28 cellular contexts compared by ENCODE assay signal in the genomic region with DNA sequence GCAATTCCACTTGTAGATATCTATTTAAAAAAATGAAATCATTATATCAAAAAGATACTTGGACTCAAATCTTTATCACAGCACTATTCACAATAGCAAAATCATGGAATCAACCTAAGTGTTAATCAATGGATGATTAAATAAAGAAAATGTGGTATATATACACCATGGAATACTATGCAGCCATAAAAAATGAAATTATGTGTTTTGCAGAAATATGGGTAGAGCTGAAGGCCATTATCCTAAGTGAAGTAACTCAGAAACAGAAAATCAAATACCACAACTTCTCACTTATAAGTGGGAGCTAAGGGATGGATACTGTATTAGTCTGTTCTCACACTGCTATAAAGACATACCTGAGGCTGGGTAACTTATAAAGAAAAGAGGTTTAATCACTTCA.
"Had no signal": no experiment of that assay in that cellular context is flagged by ENCODE, and none has a peak within 500 bp of the region (broad histone marks: within the 10 kb centered on the region; RNA-seq: fewer than 3 reads in every experiment).

No MANE protein-coding gene starts in this region.

- H3K9me3 ChIP-seq: colonic mucosa, esophagus muscularis mucosa, esophagus squamous epithelium, gastrocnemius medialis, gastroesophageal sphincter, heart left ventricle had no signal

- ATAC-seq: effector memory CD8-positive, alpha-beta T cell; esophagus mucosa; foreskin keratinocyte; gastrocnemius medialis; gastroesophageal sphincter; heart left ventricle; heart right ventricle had no signal

- H3K4me1 ChIP-seq: foreskin keratinocyte had no signal

- DNase-seq: colonic mucosa; cortex of kidney; dermis blood vessel endothelial cell; dorsolateral prefrontal cortex; effector CD4-positive, alpha-beta T cell; effector CD8-positive, alpha-beta T cell; effector memory CD4-positive, alpha-beta T cell; effector memory CD8-positive, alpha-beta T cell; endodermal cell; erythroblast; esophagus squamous epithelium; foreskin fibroblast; foreskin keratinocyte; foreskin melanocyte; gastrocnemius medialis; glutamatergic neuron; head of caudate nucleus; heart left ventricle; heart right ventricle had no signal

- H3K4me3 ChIP-seq: colonic mucosa, coronary artery, dorsolateral prefrontal cortex, esophagus muscularis mucosa, esophagus squamous epithelium, gastrocnemius medialis, gastroesophageal sphincter, heart left ventricle, heart right ventricle had no signal

- FAIRE-seq: colon, endometrium, endothelial cell of umbilical vein, frontal cortex had no signal

- H3K27ac ChIP-seq: colonic mucosa, coronary artery, dorsolateral prefrontal cortex, epithelial cell of prostate, esophagus muscularis mucosa, esophagus squamous epithelium, foreskin keratinocyte, gastrocnemius medialis, gastroesophageal sphincter, heart left ventricle, heart right ventricle had no signal

- H3K36me3 ChIP-seq: colonic mucosa, esophagus muscularis mucosa, esophagus squamous epithelium, gastrocnemius medialis, gastroesophageal sphincter, heart left ventricle, heart right ventricle had no signal
